Comparison of ENCODE assay signal across 11 cellular contexts in genomic region chr16:85908444-85908843, GRCh38. TPM values are rescaled to one million over a fixed set of nuclear protein-coding genes. Genes with fewer than 3 reads are reported as not detected.
A peak's percentile ranks its signal among the peaks of the same experiment; 100 is the strongest.
DNase-seq lines count a peak whose midpoint lies in the region; ATAC-seq, FAIRE-seq and TF ChIP-seq lines count a peak whose summit lies in the region.
"Had no signal": no experiment of that assay in that cellular context is flagged by ENCODE, and none has a peak within 500 bp of the region (broad histone marks: within the 10 kb centered on the region; RNA-seq: fewer than 3 reads in every experiment).

No MANE protein-coding gene starts in this region.

- peaks cover 88% of the 10 kb centered on the region for H3F3A ChIP-seq in SU-DHL-6 (ENCODE audit: insufficient read depth)

- no peak for TF ChIP-seq RAD21 in HepG2 (CRISPR knock-in tag; IDR thresholded peaks at IDR 0.05)

- no peak for FAIRE-seq in HepG2 (lab: Jason Lieb, UNC)
- FAIRE-seq: TTC549 had no signal

- no peak for TF ChIP-seq EP300 in transverse colon (IDR thresholded peaks at IDR 0.05; ENCODE audit: low read depth)
- no peak for TF ChIP-seq EP300 in HepG2 (IDR thresholded peaks at IDR 0.05; ENCODE audit: low read depth in 2 of 2, low read length in 2 of 2)
- TF ChIP-seq EP300 in HepG2 (CRISPR knock-in tag; IDR thresholded peaks at IDR 0.05; ENCODE audit: borderline replicate concordance), result no peak

- no TSS peak for BruUV-seq in HepG2 (replicated peaks; lab: Mats Ljungman, UMichigan)

- peak overlapping the region; percentile 98 for H3K27ac ChIP-seq in SU-DHL-6 (ENCODE audit: low read depth, low read length)
- H3K27ac ChIP-seq in transverse colon, result peak overlapping the region; percentile 11 to 44 (median 38)
- no peak overlapping the region for H3K27ac ChIP-seq in tibial artery
- no peak overlapping the region for H3K27ac ChIP-seq in HepG2 (ENCODE audit: extremely low read length, insufficient read depth, low read length)

- H3K27me3 Mint-ChIP-seq in activated naive CD4-positive, alpha-beta T cell treated with anti-CD3 and anti-CD28 coated beads, Interleukin-2, amount 50 U/mL, for 24 hours, result no peaks in the 10 kb centered on the region

- H3K4me3 Mint-ChIP-seq in activated naive CD4-positive, alpha-beta T cell treated with anti-CD3 and anti-CD28 coated beads, Interleukin-2, amount 50 U/mL, for 24 hours, result peak overlapping the region; percentile 5
- H3K4me3 Mint-ChIP-seq: neural crest cell had no signal

- H3K9ac ChIP-seq in SU-DHL-6 (ENCODE audit: low read length), result peak overlapping the region; percentile 56
- H3K9ac ChIP-seq in HepG2 (ENCODE audit: insufficient read depth, low read depth, low read length), result no peak overlapping the region

- TF ChIP-seq CTCF in SU-DHL-6 (IDR thresholded peaks at IDR 0.05; ENCODE audit: insufficient read depth, low read length, poor library complexity, severe bottlenecking), result no peak
- no peak for TF ChIP-seq CTCF in transverse colon (IDR thresholded peaks at IDR 0.05)
- TF ChIP-seq CTCF in tibial artery (IDR thresholded peaks at IDR 0.05), result no peak
- no peak for TF ChIP-seq CTCF in HepG2 (CRISPR knock-in tag; IDR thresholded peaks at IDR 0.05)

- H3K9me3 ChIP-seq in SU-DHL-6 (ENCODE audit: insufficient read depth, low read length) (no peaks in the 10 kb centered on the region), transverse colon (no peaks in the 10 kb centered on the region), tibial artery (peaks cover 0 to 3% (median 0%) of the 10 kb centered on the region in 3 donors), HepG2 (ENCODE audit: low read length) (no peaks in the 10 kb centered on the region)
- H3K9me3 ChIP-seq: ascending aorta had no signal

- H3K4me2 ChIP-seq in SU-DHL-6 (ENCODE audit: low read depth, low read length, poor library complexity, severe bottlenecking) (peak overlapping the region; percentile 93), HepG2 (ENCODE audit: low read depth, low read length) (no peak overlapping the region)

- in situ Hi-C loops in transverse colon (cut with MboI; ENCODE audit: low pct_ligation_motif_present in 1 of 4, low pct_unique_long_range_greater_than_20kb in 1 of 4, low sequenced_read_pairs in 3 of 4), result no loop called here
- in situ Hi-C loops in HepG2 (cut with HindIII; ENCODE audit: extremely low pct_ligation_motif_present, low pct_unique_long_range_greater_than_20kb), result no loop called here

- intact Hi-C loops in transverse colon (cut with DNase I; ENCODE audit: low total_unique reads), result no loop called here
- intact Hi-C loops in tibial artery (cut with DNase I; ENCODE audit: low total_unique reads), result no loop called here
- intact Hi-C loops in HepG2 (cut with micrococcal nuclease; ENCODE audit: unreplicated experiment), result no loop called here

- no peaks in the 10 kb centered on the region for H3K9me3 Mint-ChIP-seq in activated naive CD4-positive, alpha-beta T cell treated with anti-CD3 and anti-CD28 coated beads, Interleukin-2, amount 50 U/mL, for 24 hours
- H3K9me3 Mint-ChIP-seq: neural crest cell had no signal

- TF ChIP-seq POLR2A in transverse colon (IDR thresholded peaks at IDR 0.05) (no peak), HepG2 (IDR thresholded peaks at IDR 0.05; ENCODE audit: insufficient read depth in 1 of 2, low read depth in 2 of 2, low read length in 2 of 2) (no peak)

- H3K36me3 ChIP-seq in SU-DHL-6 (ENCODE audit: low read length) (peaks cover 55% of the 10 kb centered on the region), transverse colon (no peaks in the 10 kb centered on the region), tibial artery (no peaks in the 10 kb centered on the region), HepG2 (replicated peaks in 1 of 2; ENCODE audit: control insufficient read depth in 1 of 2, insufficient read depth in 2 of 2, low read length in 2 of 2) (no peaks in the 10 kb centered on the region)
- H3K36me3 ChIP-seq: ascending aorta had no signal

- H3K27me3 ChIP-seq in SU-DHL-6 (ENCODE audit: low read length) (no peaks in the 10 kb centered on the region), transverse colon (no peaks in the 10 kb centered on the region), tibial artery (peaks cover 0 to 35% of the 10 kb centered on the region in 2 donors), HepG2 (ENCODE audit: control insufficient read depth in 1 of 2, insufficient read depth in 2 of 2, low read length in 2 of 2) (peaks cover 0 to 38% of the 10 kb centered on the region in 2 experiments; a peak in 4 of 5 replicates)
- H3K27me3 ChIP-seq: ascending aorta had no signal

- H3K4me1 Mint-ChIP-seq in activated naive CD4-positive, alpha-beta T cell treated with anti-CD3 and anti-CD28 coated beads, Interleukin-2, amount 50 U/mL, for 24 hours, result peaks cover 49% of the 10 kb centered on the region

- ATAC-seq in HG02970 (IDR thresholded peaks at IDR 0.05; ENCODE audit: low FRiP score, unreplicated experiment) (peak; percentile 66), HepG2 (no peak)

- H3K27ac Mint-ChIP-seq in activated naive CD4-positive, alpha-beta T cell treated with anti-CD3 and anti-CD28 coated beads, Interleukin-2, amount 50 U/mL, for 24 hours, result peak overlapping the region; percentile 55

- H3K4me1 ChIP-seq in transverse colon, result peaks cover 0 to 18% (median 5%) of the 10 kb centered on the region in 4 donors
- H3K4me1 ChIP-seq in tibial artery, result no peaks in the 10 kb centered on the region
- H3K4me1 ChIP-seq in HepG2 (ENCODE audit: insufficient read depth, low read length), result no peaks in the 10 kb centered on the region
- H3K4me1 ChIP-seq: ascending aorta had no signal

- CTCF ChIA-PET in HepG2 (lab: Yijun Ruan, JAX; ENCODE audit: low intra/inter-chr PET ratio, low total read pairs), result no interaction called here

- 63 to 68% methylated on average over 2 to 3 of the region's 3 CpGs for WGBS in transverse colon (ENCODE audit: low coverage in 1 of 2), 2 donors
- 3% methylated on average over 3 of the region's 3 CpGs for WGBS in HepG2 (ENCODE audit: low lambda C conversion rate)

- POLR2A ChIA-PET in HepG2 (lab: Yijun Ruan, JAX), result no interaction called here

- H3K9me2 ChIP-seq in SU-DHL-6 (replicated peaks; ENCODE audit: insufficient read depth, low read length), result no peaks in the 10 kb centered on the region

- no peaks in the 10 kb centered on the region for H4K20me1 ChIP-seq in SU-DHL-6 (ENCODE audit: low read depth, low read length)
- H4K20me1 ChIP-seq in HepG2 (ENCODE audit: insufficient read depth, low read length), result no peaks in the 10 kb centered on the region

- H2AFZ ChIP-seq in SU-DHL-6 (ENCODE audit: low read depth, low read length, severe bottlenecking) (no peak overlapping the region), HepG2 (ENCODE audit: low read length) (no peak overlapping the region)

- peaks cover 45% of the 10 kb centered on the region for H3K36me3 Mint-ChIP-seq in activated naive CD4-positive, alpha-beta T cell treated with anti-CD3 and anti-CD28 coated beads, Interleukin-2, amount 50 U/mL, for 24 hours

- H3K4me3 ChIP-seq in SU-DHL-6 (ENCODE audit: insufficient read depth, low read length, poor library complexity, severe bottlenecking), result peak overlapping the region; percentile 13
- H3K4me3 ChIP-seq in transverse colon, result no peak overlapping the region
- H3K4me3 ChIP-seq in tibial artery, result no peak overlapping the region
- no peak overlapping the region for H3K4me3 ChIP-seq in HepG2 (replicated peaks in 1 of 3; ENCODE audit: insufficient read depth in 1 of 3, low read depth in 2 of 3, low read length in 3 of 3)
- H3K4me3 ChIP-seq: ascending aorta had no signal

- H3K79me2 ChIP-seq in SU-DHL-6 (ENCODE audit: insufficient read depth, low read length) (peaks cover 63% of the 10 kb centered on the region), HepG2 (ENCODE audit: insufficient read depth, low read length) (no peaks in the 10 kb centered on the region)

- no peak for DNase-seq in activated naive CD4-positive, alpha-beta T cell treated with anti-CD3 and anti-CD28 coated beads, Interleukin-2, amount 50 U/mL, for 16 hours
- DNase-seq in transverse colon, result no peak
- no peak for DNase-seq in tibial artery
- no peak for DNase-seq in HepG2 (ENCODE audit: low spot score)
- no peak for DNase-seq in LoVo (ENCODE audit: low spot score)

TF ChIP-seq in HepG2, 621 proteins besides CTCF, POLR2A, EP300 and RAD21:
- TF ChIP-seq ZFX (CRISPR knock-in tag; IDR thresholded peaks at IDR 0.05; ENCODE audit: low read depth) (no peak), ERF (CRISPR knock-in tag; IDR thresholded peaks at IDR 0.05) (no peak), ZKSCAN5 (CRISPR knock-in tag; IDR thresholded peaks at IDR 0.05) (no peak), BORCS8-MEF2B (CRISPR knock-in tag; IDR thresholded peaks at IDR 0.05) (no peak)

RNA-seq across cellular contexts. Expression of gene IRF8, which starts 9.5 kb away (rescaled TPM):
- total RNA-seq in transverse colon (10 to 100 TPM; 20.7 to 70.7 (median 45.2) TPM), HepG2 (2016; rRNA removed; fragmentation: Illumina TruSeq; extraction: Trizol) (not detected in 2 replicates)
- total RNA-seq in HepG2 (2016; cell fraction: cytosol; rRNA removed; fragmentation: Illumina TruSeq; extraction: Trizol; ENCODE audit: low read depth), result not detected in 2 replicates
- total RNA-seq in HepG2 (2016; cell fraction: insoluble cytoplasmic fraction; rRNA removed; fragmentation: Illumina TruSeq; extraction: Trizol), result not detected in 2 replicates
- total RNA-seq in HepG2 (2016; cell fraction: membrane; rRNA removed; fragmentation: Illumina TruSeq; extraction: Trizol), result not detected in 2 replicates
- total RNA-seq in HepG2 (2016; cell fraction: nucleus; rRNA removed; fragmentation: Illumina TruSeq; extraction: Trizol), result not detected in 2 replicates
- not detected in 2 replicates for polyA plus RNA-seq in HepG2 (2011; rRNA removed)
- 0.05 TPM in 1 of 2 replicates, not detected in the other for polyA plus RNA-seq in HepG2 (2011; cell fraction: cytosol; rRNA removed)
- 0.28 TPM in 1 of 2 replicates, not detected in the other for polyA plus RNA-seq in HepG2 (2011; cell fraction: nucleus; rRNA removed)
- not detected in 2 replicates for polyA plus RNA-seq in HepG2 (2012)
- not detected in 2 replicates for polyA plus RNA-seq in HepG2 (2016; cell fraction: cytosol; fragmentation: Illumina TruSeq; extraction: Trizol; ENCODE audit: low read depth)
- not detected in 2 replicates for polyA plus RNA-seq in HepG2 (2016; cell fraction: insoluble cytoplasmic fraction; fragmentation: Illumina TruSeq; extraction: Trizol; ENCODE audit: low read depth)
- polyA plus RNA-seq in HepG2 (2016; cell fraction: membrane; fragmentation: Illumina TruSeq; extraction: Trizol; ENCODE audit: low read depth), result not detected in 2 replicates
- polyA plus RNA-seq in HepG2 (2016; cell fraction: nucleus; fragmentation: Illumina TruSeq; extraction: Trizol; ENCODE audit: insufficient read depth, low read depth), result not detected in 2 replicates
- polyA minus RNA-seq in HepG2 (2011; rRNA and poly(A)+ RNA removed; ENCODE audit: low replicate concordance), result 0.61 TPM in 1 of 2 replicates, not detected in the other
- polyA minus RNA-seq in HepG2 (2011; cell fraction: cytosol; rRNA and poly(A)+ RNA removed), result not detected in 2 replicates
- not detected in 2 replicates for polyA minus RNA-seq in HepG2 (2011; cell fraction: nucleus; rRNA and poly(A)+ RNA removed)

Comparison
In these comparisons a context has a peak if more than half of its experiments do, and no peak if none do; other contexts are left out.
1. H3K27ac ChIP-seq: peak in SU-DHL-6 (single experiment) and transverse colon (4 of 4); none in tibial artery (0 of 2) and HepG2 (single experiment).
2. RNA of gene IRF8, which starts 9.5 kb away (total RNA-seq): 20.7 to 70.7 TPM in transverse colon; not detected in HepG2; every median in the first group is over 10 times any median in the second.